In genomic region chr1:87620807-87621206, GRCh38 we compare ENCODE assay signal across 27 cellular contexts.
"Had no signal": no experiment of that assay in that cellular context is flagged by ENCODE, and none has a peak within 500 bp of the region (broad histone marks: within the 10 kb centered on the region; RNA-seq: fewer than 3 reads in every experiment).

No MANE protein-coding gene starts in this region.

- H3K4me3 ChIP-seq: pancreas, prostate gland, skin epidermis, smooth muscle cell, spleen, thoracic aorta, thyroid gland, tibial nerve, upper lobe of left lung, vagina had no signal

- H3K4me2 ChIP-seq: smooth muscle cell had no signal

- FAIRE-seq: pancreas, urothelium cell line had no signal

- H3K4me1 ChIP-seq: pancreas, prostate gland, spleen, upper lobe of left lung, vagina had no signal

- DNase-seq: naive thymus-derived CD8-positive, alpha-beta T cell; nephron progenitor cell; nucleus accumbens; pancreas; right cardiac atrium; spleen; stimulated activated CD4-positive, alpha-beta T cell treated with anti-CD3 and anti-CD28 coated beads, Interleukin-12 subunit alpha, Interleukin-12 subunit beta, amount 100 ng/mL, for 4 hours; stimulated activated CD4-positive, alpha-beta T cell treated with anti-CD3 and anti-CD28 coated beads, Interleukin-1b, Interleukin-23, amount 100 ng/mL, for 48 hours; stimulated activated CD4-positive, alpha-beta T cell treated with anti-CD3 and anti-CD28 coated beads, Interleukin-4, amount 100 ng/mL, for 1 hour; stimulated activated CD4-positive, alpha-beta T cell treated with anti-CD3 and anti-CD28 coated beads, Interleukin-4, amount 100 ng/mL, for 4 hours; stimulated activated CD8-positive, alpha-beta memory T cell treated with anti-CD3 and anti-CD28 coated beads, Interleukin-4, amount 100 ng/mL, for 48 hours; stimulated activated naive CD4-positive, alpha-beta T cell; stimulated activated naive CD8-positive, alpha-beta T cell treated with anti-CD3 and anti-CD28 coated beads, Interleukin-15, amount 100 ng/mL, for 72 hours; stimulated activated naive CD8-positive, alpha-beta T cell treated with anti-CD3 and anti-CD28 coated beads, Interleukin-15, Interleukin-2, amounts not matched to agents 100 U/mL and 50 U/mL, for 24 hours; thyroid gland; upper lobe of left lung had no signal

- ATAC-seq: naive thymus-derived CD8-positive, alpha-beta T cell; natural killer cell treated with Interleukin-12 subunit alpha and Interleukin-12 subunit beta and Interleukin-15 and Interleukin-18, amount 100 ng/mL, for 72 hours; pancreas; right cardiac atrium; sciatic nerve; stimulated activated memory B cell treated with anti-CD40 and anti-IgM and Interleukin-4, amounts not matched to agents 10 μg/mL and 1 μg/mL and 100 μg/mL, for 72 hours; stimulated activated naive CD8-positive, alpha-beta T cell treated with anti-CD3 and anti-CD28 coated beads, Interleukin-15, amount 100 ng/mL, for 72 hours; stimulated activated naive CD8-positive, alpha-beta T cell treated with anti-CD3 and anti-CD28 coated beads, Interleukin-15, Interleukin-2, amounts not matched to agents 100 U/mL and 50 U/mL, for 24 hours had no signal

- H3K27ac ChIP-seq: neutrophil, pancreas, prostate gland, skin epidermis, spleen, thoracic aorta, thyroid gland, tibial nerve, upper lobe of left lung, vagina had no signal

- H3K27me3 ChIP-seq: neutrophil, pancreas, spleen, thyroid gland, tibial nerve, upper lobe of left lung, vagina had no signal

- H3K36me3 ChIP-seq: neutrophil, pancreas, prostate gland, spleen, thoracic aorta, thyroid gland, tibial nerve, upper lobe of left lung, vagina had no signal

- H3K9me3 ChIP-seq: neutrophil, pancreas, prostate gland, thoracic aorta, thyroid gland, upper lobe of left lung, vagina had no signal
